In the genomic region with DNA sequence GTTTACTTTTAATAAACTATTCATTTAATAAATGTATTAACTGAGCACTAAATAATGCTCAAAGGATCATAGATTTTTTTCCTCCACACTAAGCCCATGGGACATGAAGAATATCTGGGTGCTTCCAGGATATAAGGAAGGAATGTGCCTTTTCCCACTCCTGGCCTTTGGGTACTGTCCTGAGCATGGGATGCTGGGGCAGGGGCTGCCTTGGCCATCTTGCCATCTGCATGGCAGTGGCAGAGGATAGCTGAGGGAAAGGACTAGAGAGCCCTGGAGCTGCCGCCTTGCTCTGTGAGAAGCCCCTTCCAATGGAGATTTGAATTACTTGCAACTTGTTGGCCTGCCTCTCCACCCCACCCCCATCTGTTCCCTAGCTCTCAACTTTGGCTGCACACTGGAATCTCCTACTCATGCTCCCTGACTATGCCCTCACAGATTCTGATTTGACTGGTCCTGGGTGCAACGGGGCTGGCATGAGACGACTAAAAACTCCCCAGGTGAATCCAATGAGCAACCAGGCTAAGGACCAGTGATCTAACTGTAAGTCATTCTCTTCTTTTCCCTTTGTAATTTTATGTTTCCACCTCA, we compare ENCODE assay signal across 2 cellular contexts.
TF ChIP-seq lines count a peak whose summit lies in the region.

No MANE protein-coding gene starts in this region.

TF ChIP-seq in HCT116, 20 proteins besides CTCF, POLR2A, EP300 and RAD21:
- no peak for TF ChIP-seq REST (IDR thresholded peaks at IDR 0.05; ENCODE audit: low read depth)
- TF ChIP-seq SIN3A (IDR thresholded peaks at IDR 0.05; ENCODE audit: low read depth): no peak
- TF ChIP-seq ZBTB33 (IDR thresholded peaks at IDR 0.05; ENCODE audit: extremely low read depth, insufficient replicate concordance, low read length): no peak
- no peak for TF ChIP-seq FOSL1 (IDR thresholded peaks at IDR 0.05; ENCODE audit: low read depth)
- TF ChIP-seq ELF1 (IDR thresholded peaks at IDR 0.05; ENCODE audit: borderline replicate concordance, low read depth): no peak
- no peak for TF ChIP-seq ZFX (IDR thresholded peaks at IDR 0.05)
- no peak for TF ChIP-seq ZNF274 (IDR thresholded peaks at IDR 0.05; ENCODE audit: low read depth, low read length)
- no peak for TF ChIP-seq YY1 (IDR thresholded peaks at IDR 0.05; ENCODE audit: extremely low read depth, insufficient replicate concordance, low read depth, low read length)
- TF ChIP-seq POLR2AphosphoS5 (IDR thresholded peaks at IDR 0.05; ENCODE audit: low read depth, low read length): no peak
- TF ChIP-seq, protein P1, sequence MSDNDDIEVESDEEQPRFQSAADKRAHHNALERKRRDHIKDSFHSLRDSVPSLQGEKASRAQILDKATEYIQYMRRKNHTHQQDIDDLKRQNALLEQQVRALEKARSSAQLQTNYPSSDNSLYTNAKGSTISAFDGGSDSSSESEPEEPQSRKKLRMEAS (IDR thresholded peaks at IDR 0.05): no peak

TF ChIP-seq in SK-N-SH treated with all-trans-retinoic acid at 6 μM for 48 hours, 23 proteins besides CTCF, POLR2A, EP300 and RAD21:
- TF ChIP-seq BACH2 (CRISPR knock-in tag; IDR thresholded peaks at IDR 0.05; ENCODE audit: borderline replicate concordance): no peak
- TF ChIP-seq ARNTL (CRISPR knock-in tag; IDR thresholded peaks at IDR 0.05; ENCODE audit: borderline replicate concordance, low read depth): no peak
- no peak for TF ChIP-seq ESRRG (CRISPR knock-in tag; IDR thresholded peaks at IDR 0.05)
- TF ChIP-seq CREB5 (CRISPR knock-in tag; IDR thresholded peaks at IDR 0.05; ENCODE audit: low read depth): no peak
- TF ChIP-seq PPARA (CRISPR knock-in tag; IDR thresholded peaks at IDR 0.05; ENCODE audit: borderline replicate concordance): no peak
- TF ChIP-seq TCF4 (CRISPR knock-in tag; IDR thresholded peaks at IDR 0.05; ENCODE audit: borderline replicate concordance): no peak
- TF ChIP-seq ZFP30 (CRISPR knock-in tag; IDR thresholded peaks at IDR 0.05): no peak
- TF ChIP-seq ISL1 (CRISPR knock-in tag; IDR thresholded peaks at IDR 0.05): no peak
- no peak for TF ChIP-seq ZNF70 (CRISPR knock-in tag; IDR thresholded peaks at IDR 0.05)
- TF ChIP-seq ZNF565 (CRISPR knock-in tag; conservative IDR thresholded peaks at IDR 0.05; ENCODE audit: low read depth): no peak
- no peak for TF ChIP-seq SNAI2 (CRISPR knock-in tag; IDR thresholded peaks at IDR 0.05)
- TF ChIP-seq, protein P2, sequence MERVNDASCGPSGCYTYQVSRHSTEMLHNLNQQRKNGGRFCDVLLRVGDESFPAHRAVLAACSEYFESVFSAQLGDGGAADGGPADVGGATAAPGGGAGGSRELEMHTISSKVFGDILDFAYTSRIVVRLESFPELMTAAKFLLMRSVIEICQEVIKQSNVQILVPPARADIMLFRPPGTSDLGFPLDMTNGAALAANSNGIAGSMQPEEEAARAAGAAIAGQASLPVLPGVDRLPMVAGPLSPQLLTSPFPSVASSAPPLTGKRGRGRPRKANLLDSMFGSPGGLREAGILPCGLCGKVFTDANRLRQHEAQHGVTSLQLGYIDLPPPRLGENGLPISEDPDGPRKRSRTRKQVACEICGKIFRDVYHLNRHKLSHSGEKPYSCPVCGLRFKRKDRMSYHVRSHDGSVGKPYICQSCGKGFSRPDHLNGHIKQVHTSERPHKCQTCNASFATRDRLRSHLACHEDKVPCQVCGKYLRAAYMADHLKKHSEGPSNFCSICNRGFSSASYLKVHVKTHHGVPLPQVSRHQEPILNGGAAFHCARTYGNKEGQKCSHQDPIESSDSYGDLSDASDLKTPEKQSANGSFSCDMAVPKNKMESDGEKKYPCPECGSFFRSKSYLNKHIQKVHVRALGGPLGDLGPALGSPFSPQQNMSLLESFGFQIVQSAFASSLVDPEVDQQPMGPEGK (CRISPR knock-in tag; IDR thresholded peaks at IDR 0.05; ENCODE audit: borderline replicate concordance): no peak
- TF ChIP-seq, protein P3, sequence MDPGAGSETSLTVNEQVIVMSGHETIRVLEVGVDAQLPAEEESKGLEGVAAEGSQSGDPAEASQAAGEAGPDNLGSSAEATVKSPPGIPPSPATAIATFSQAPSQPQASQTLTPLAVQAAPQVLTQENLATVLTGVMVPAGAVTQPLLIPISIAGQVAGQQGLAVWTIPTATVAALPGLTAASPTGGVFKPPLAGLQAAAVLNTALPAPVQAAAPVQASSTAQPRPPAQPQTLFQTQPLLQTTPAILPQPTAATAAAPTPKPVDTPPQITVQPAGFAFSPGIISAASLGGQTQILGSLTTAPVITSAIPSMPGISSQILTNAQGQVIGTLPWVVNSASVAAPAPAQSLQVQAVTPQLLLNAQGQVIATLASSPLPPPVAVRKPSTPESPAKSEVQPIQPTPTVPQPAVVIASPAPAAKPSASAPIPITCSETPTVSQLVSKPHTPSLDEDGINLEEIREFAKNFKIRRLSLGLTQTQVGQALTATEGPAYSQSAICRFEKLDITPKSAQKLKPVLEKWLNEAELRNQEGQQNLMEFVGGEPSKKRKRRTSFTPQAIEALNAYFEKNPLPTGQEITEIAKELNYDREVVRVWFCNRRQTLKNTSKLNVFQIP (CRISPR knock-in tag; IDR thresholded peaks at IDR 0.05; ENCODE audit: borderline replicate concordance, low read depth): no peak
- no peak for TF ChIP-seq TOX (CRISPR knock-in tag; IDR thresholded peaks at IDR 0.05; ENCODE audit: borderline replicate concordance)
- TF ChIP-seq CSRNP3 (CRISPR knock-in tag; IDR thresholded peaks at IDR 0.05): no peak
- TF ChIP-seq ZFP3 (CRISPR knock-in tag; IDR thresholded peaks at IDR 0.05): no peak
- no peak for TF ChIP-seq OSR1 (CRISPR knock-in tag; IDR thresholded peaks at IDR 0.05)
- no peak for TF ChIP-seq CSDC2 (CRISPR knock-in tag; IDR thresholded peaks at IDR 0.05)
- TF ChIP-seq, protein P4, sequence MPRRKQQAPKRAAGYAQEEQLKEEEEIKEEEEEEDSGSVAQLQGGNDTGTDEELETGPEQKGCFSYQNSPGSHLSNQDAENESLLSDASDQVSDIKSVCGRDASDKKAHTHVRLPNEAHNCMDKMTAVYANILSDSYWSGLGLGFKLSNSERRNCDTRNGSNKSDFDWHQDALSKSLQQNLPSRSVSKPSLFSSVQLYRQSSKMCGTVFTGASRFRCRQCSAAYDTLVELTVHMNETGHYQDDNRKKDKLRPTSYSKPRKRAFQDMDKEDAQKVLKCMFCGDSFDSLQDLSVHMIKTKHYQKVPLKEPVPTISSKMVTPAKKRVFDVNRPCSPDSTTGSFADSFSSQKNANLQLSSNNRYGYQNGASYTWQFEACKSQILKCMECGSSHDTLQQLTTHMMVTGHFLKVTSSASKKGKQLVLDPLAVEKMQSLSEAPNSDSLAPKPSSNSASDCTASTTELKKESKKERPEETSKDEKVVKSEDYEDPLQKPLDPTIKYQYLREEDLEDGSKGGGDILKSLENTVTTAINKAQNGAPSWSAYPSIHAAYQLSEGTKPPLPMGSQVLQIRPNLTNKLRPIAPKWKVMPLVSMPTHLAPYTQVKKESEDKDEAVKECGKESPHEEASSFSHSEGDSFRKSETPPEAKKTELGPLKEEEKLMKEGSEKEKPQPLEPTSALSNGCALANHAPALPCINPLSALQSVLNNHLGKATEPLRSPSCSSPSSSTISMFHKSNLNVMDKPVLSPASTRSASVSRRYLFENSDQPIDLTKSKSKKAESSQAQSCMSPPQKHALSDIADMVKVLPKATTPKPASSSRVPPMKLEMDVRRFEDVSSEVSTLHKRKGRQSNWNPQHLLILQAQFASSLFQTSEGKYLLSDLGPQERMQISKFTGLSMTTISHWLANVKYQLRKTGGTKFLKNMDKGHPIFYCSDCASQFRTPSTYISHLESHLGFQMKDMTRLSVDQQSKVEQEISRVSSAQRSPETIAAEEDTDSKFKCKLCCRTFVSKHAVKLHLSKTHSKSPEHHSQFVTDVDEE (CRISPR knock-in tag; IDR thresholded peaks at IDR 0.05): no peak
- TF ChIP-seq ZNF8 (CRISPR knock-in tag; IDR thresholded peaks at IDR 0.05): no peak
